8 cellular contexts compared by ENCODE assay signal in genomic region chr20:2651772-2652723, GRCh38. TPM values are rescaled to one million over a fixed set of nuclear protein-coding genes. Genes with fewer than 3 reads are reported as not detected.
DNase-seq lines count a peak whose midpoint lies in the region; ATAC-seq and TF ChIP-seq lines count a peak whose summit lies in the region.

Gene NOP56, plus strand, starts transcription at chr20:2652632. Its CDS starts 29 bp downstream, at chr20:2652661.

- H3K4me1 ChIP-seq in DOHH2 (ENCODE audit: control insufficient read depth, low read length) (peaks cover 27% of the 10 kb centered on the region), GM23338 (ENCODE audit: insufficient read depth) (peaks cover 15% of the 10 kb centered on the region), fibroblast of lung (ENCODE audit: control insufficient read depth, extremely low read depth, insufficient read depth, low read length) (peaks cover 8% of the 10 kb centered on the region)

- H3K27me3 ChIP-seq in DOHH2 (ENCODE audit: control insufficient read depth, low read length): no peaks in the 10 kb centered on the region
- H3K27me3 ChIP-seq in GM23338 (ENCODE audit: insufficient read depth): no peaks in the 10 kb centered on the region
- no peaks in the 10 kb centered on the region for H3K27me3 ChIP-seq in fibroblast of lung (ENCODE audit: control insufficient read depth, insufficient read depth, low read length)

- H4K20me1 ChIP-seq in DOHH2 (ENCODE audit: control insufficient read depth, insufficient read depth, low read depth, low read length) (peaks cover 31% of the 10 kb centered on the region), GM23338 (replicated peaks; ENCODE audit: insufficient read depth) (peaks cover 38% of the 10 kb centered on the region), fibroblast of lung (ENCODE audit: control insufficient read depth, extremely low read depth, insufficient read depth, low read length) (peaks cover 4% of the 10 kb centered on the region)

- H3K36me3 ChIP-seq in DOHH2 (ENCODE audit: control insufficient read depth, low read length): peaks cover 60% of the 10 kb centered on the region
- H3K36me3 ChIP-seq in GM23338 (ENCODE audit: insufficient read depth): peaks cover 38% of the 10 kb centered on the region
- peaks cover 27% of the 10 kb centered on the region for H3K36me3 ChIP-seq in fibroblast of lung (ENCODE audit: control insufficient read depth, insufficient read depth, low read length)

- peaks cover 54% of the 10 kb centered on the region for H3F3A ChIP-seq in DOHH2 (ENCODE audit: control insufficient read depth, insufficient read depth)
- peaks cover 40% of the 10 kb centered on the region for H3F3A ChIP-seq in GM23338 (replicated peaks; ENCODE audit: low read depth)

- TF ChIP-seq CTCF in DOHH2 (IDR thresholded peaks at IDR 0.05; ENCODE audit: low read depth, low read length, poor library complexity, severe bottlenecking) (no peak), GM23338 (conservative IDR thresholded peaks at IDR 0.05; ENCODE audit: low read depth in 2 of 2) (no peak), RWPE1 (conservative IDR thresholded peaks at IDR 0.05; ENCODE audit: low read depth) (no peak), fibroblast of lung (conservative IDR thresholded peaks at IDR 0.05 in 1 of 2, IDR thresholded peaks at IDR 0.05 in 1 of 2; ENCODE audit: low read depth in 1 of 2, low read length in 2 of 2) (no peak), natural killer cell (IDR thresholded peaks at IDR 0.05) (no peak)

- peaks cover 4% of the 10 kb centered on the region; the same call in 2 of the 3 replicates for H3K9me3 Mint-ChIP-seq in GM23338
- no peaks in the 10 kb centered on the region for H3K9me3 Mint-ChIP-seq in activated T-helper 17 cell treated with anti-CD3 and anti-CD28 coated beads, Interleukin-2, amount 50 U/mL, for 72 hours
- no peaks in the 10 kb centered on the region for H3K9me3 Mint-ChIP-seq in natural killer cell

- CTCF ChIA-PET in RWPE1 (lab: Yijun Ruan, JAX): interaction anchor here (1.7 kb wide), 1 partner anchor 128 kb away, joined by 7 read pairs; no protein-coding TSS in a partner anchor

- POLR2A ChIA-PET in RWPE1 (lab: Yijun Ruan, JAX; ENCODE audit: low non-redundant PET): interaction anchor here (0.6 to 1.2 kb wide), 7 partner anchors 12 to 556 kb away, joined by 3 to 8 read pairs (median 3); partner anchors contain the start of gene IDH3B

- peak within 1 kb of the TSS; percentile 15; the same call in 1 of the 2 replicates for H2AFZ ChIP-seq in GM23338
- H2AFZ ChIP-seq in fibroblast of lung (ENCODE audit: low read length): peak within 1 kb of the TSS; percentile 75

- H3K9ac ChIP-seq in fibroblast of lung (ENCODE audit: insufficient read depth, low read length): peak within 1 kb of the TSS; percentile 86

- peak within 1 kb of the TSS; percentile 99 for H3K4me3 ChIP-seq in DOHH2 (ENCODE audit: low read length)
- H3K4me3 ChIP-seq in GM23338: peak within 1 kb of the TSS; percentile 99
- H3K4me3 ChIP-seq in fibroblast of lung (replicated peaks in 1 of 4; ENCODE audit: control extremely low read depth in 1 of 4, insufficient read depth in 1 of 4, low read depth in 3 of 4, low read length in 4 of 4): peak within 1 kb of the TSS; percentile 74 to 100 (median 95)

- H3K9me3 ChIP-seq in DOHH2 (ENCODE audit: control insufficient read depth, insufficient read depth, low read length) (no peaks in the 10 kb centered on the region), fibroblast of lung (ENCODE audit: control insufficient read depth, insufficient read depth, low read depth, low read length) (no peaks in the 10 kb centered on the region)

- H3K9me2 ChIP-seq in DOHH2 (replicated peaks; ENCODE audit: control insufficient read depth, low read length) (no peaks in the 10 kb centered on the region), GM23338 (ENCODE audit: insufficient read depth) (no peaks in the 10 kb centered on the region)

- DNase-seq in GM23338 (ENCODE audit: low spot score): peak; percentile 91
- peak; percentile 92 for DNase-seq in LHCN-M2 (ENCODE audit: low read depth)
- DNase-seq in RWPE1 (ENCODE audit: low spot score): peak; percentile 94
- DNase-seq in fibroblast of lung (ENCODE audit: low read depth in 2 of 2): peak; percentile 87 to 91
- DNase-seq in natural killer cell: peak; percentile 98
- peak; percentile 89 to 98 (median 94) for DNase-seq in stimulated activated naive CD4-positive, alpha-beta T cell (lab: John Stamatoyannopoulos, UW)

- H3K4me1 Mint-ChIP-seq in GM23338: peaks cover 20% of the 10 kb centered on the region
- H3K4me1 Mint-ChIP-seq in activated T-helper 17 cell treated with anti-CD3 and anti-CD28 coated beads, Interleukin-2, amount 50 U/mL, for 72 hours: peaks cover 16% of the 10 kb centered on the region
- peaks cover 16 to 33% of the 10 kb centered on the region in 2 donors for H3K4me1 Mint-ChIP-seq in natural killer cell

- H3K36me3 Mint-ChIP-seq in GM23338 (ENCODE audit: low read depth) (peaks cover 45% of the 10 kb centered on the region), natural killer cell (peaks cover 10% of the 10 kb centered on the region)
- peaks cover 51% of the 10 kb centered on the region for H3K36me3 Mint-ChIP-seq in activated T-helper 17 cell treated with anti-CD3 and anti-CD28 coated beads, Interleukin-2, amount 50 U/mL, for 72 hours (ENCODE audit: low read depth)

- H3K79me2 ChIP-seq in DOHH2 (ENCODE audit: control insufficient read depth, low read length): peaks cover 57% of the 10 kb centered on the region
- peaks cover 48% of the 10 kb centered on the region for H3K79me2 ChIP-seq in GM23338 (replicated peaks; ENCODE audit: insufficient read depth)
- H3K79me2 ChIP-seq in fibroblast of lung (ENCODE audit: control insufficient read depth, insufficient read depth, low read length): peaks cover 42% of the 10 kb centered on the region

- H3K27ac ChIP-seq in DOHH2 (ENCODE audit: low read depth, low read length) (peak within 1 kb of the TSS; percentile 86), GM23338 (ENCODE audit: low read depth) (peak within 1 kb of the TSS; percentile 93), RWPE1 (peak within 1 kb of the TSS; percentile 96), fibroblast of lung (ENCODE audit: insufficient read depth, low read length) (peak within 1 kb of the TSS; percentile 80)

- peaks cover 20% of the 10 kb centered on the region for H3K27me3 Mint-ChIP-seq in GM23338 (ENCODE audit: insufficient read depth, low read depth, poor library complexity)
- H3K27me3 Mint-ChIP-seq in activated T-helper 17 cell treated with anti-CD3 and anti-CD28 coated beads, Interleukin-2, amount 50 U/mL, for 72 hours: no peaks in the 10 kb centered on the region
- H3K27me3 Mint-ChIP-seq in natural killer cell (ENCODE audit: low read depth in 2 of 2): no peaks in the 10 kb centered on the region

- H3K4me2 ChIP-seq in DOHH2 (ENCODE audit: low read length) (peak within 1 kb of the TSS; percentile 92), GM23338 (peak within 1 kb of the TSS; percentile 100), fibroblast of lung (ENCODE audit: extremely low read depth, insufficient read depth, low read length) (peak within 1 kb of the TSS; percentile 89)

- ATAC-seq in GM23338 (peak; percentile 91), natural killer cell (peak; percentile 94 to 99 (median 96))
- peak; percentile 91 for ATAC-seq in activated T-helper 17 cell treated with anti-CD3 and anti-CD28 coated beads, Interleukin-2, amount 50 U/mL, for 72 hours (replicated peaks)

- intact Hi-C loops in natural killer cell (cut with micrococcal nuclease): loop anchor here (1.0 kb wide), 1 partner anchor 12 kb away; the partner anchor contains the start of gene IDH3B

- H3K27ac Mint-ChIP-seq in GM23338: peak within 1 kb of the TSS; percentile 92
- peak within 1 kb of the TSS; percentile 89 for H3K27ac Mint-ChIP-seq in activated T-helper 17 cell treated with anti-CD3 and anti-CD28 coated beads, Interleukin-2, amount 50 U/mL, for 72 hours
- peak within 1 kb of the TSS; percentile 79 to 87 for H3K27ac Mint-ChIP-seq in natural killer cell

- H3K4me3 Mint-ChIP-seq in GM23338 (peak within 1 kb of the TSS; percentile 94), natural killer cell (peak within 1 kb of the TSS; percentile 95)
- peak within 1 kb of the TSS; percentile 81 for H3K4me3 Mint-ChIP-seq in activated T-helper 17 cell treated with anti-CD3 and anti-CD28 coated beads, Interleukin-2, amount 50 U/mL, for 72 hours

TF ChIP-seq in GM23338, 12 proteins besides CTCF, POLR2A, EP300 and RAD21 (continues in another document):
- TF ChIP-seq EZH2phosphoT487 (IDR thresholded peaks at IDR 0.05; ENCODE audit: unreplicated experiment): no peak
- TF ChIP-seq STAT1 (IDR thresholded peaks at IDR 0.05; ENCODE audit: unreplicated experiment): no peak
- no peak for TF ChIP-seq ZNF331 (CRISPR knock-in tag; IDR thresholded peaks at IDR 0.05; ENCODE audit: low read depth)
- TF ChIP-seq POLR2AphosphoS5 (IDR thresholded peaks at IDR 0.05; ENCODE audit: low read depth): peak; percentile 96

RNA-seq across cellular contexts. Expression of gene NOP56, which starts in this region (rescaled TPM):
- 429 and 447 TPM in 2 replicates for total RNA-seq in GM23338 (2014; rRNA removed; shearing (Covaris generic))
- polyA plus RNA-seq in GM23338 (2016; fragmentation: Nextera tagmentation; extraction: Ambion mirVana) (569 and 576 TPM in 2 replicates), fibroblast of lung (108 and 180 TPM in 2 replicates)
- total RNA-seq in LHCN-M2 (2014; rRNA removed) (185 and 204 TPM in 2 replicates), fibroblast of lung (114 and 117 TPM in 2 replicates), natural killer cell (100 to 1,000 TPM; 169 to 216 (median 214) TPM)
- polyA plus RNA-seq in LHCN-M2 (2012): 104 TPM
- 100 to 1,000 TPM; 261 to 583 TPM for total RNA-seq in activated T-helper 17 cell treated with anti-CD3 and anti-CD28 coated beads, Interleukin-2, amount 50 U/mL, for 72 hours
- polyA plus RNA-seq in fibroblast of lung (2012): 87.4 and 148 TPM in 2 replicates
- 145 and 164 TPM in 2 replicates for polyA minus RNA-seq in fibroblast of lung (ENCODE audit: low replicate concordance)

Comparison
In these comparisons a context has a peak if more than half of its experiments do, and no peak if none do; other contexts are left out.
1. Peak in every context shown above with its lines: DNase-seq, ATAC-seq, H3K4me3 ChIP-seq and H3K27ac ChIP-seq.